8 cellular contexts compared by ENCODE assay signal in the genomic region with DNA sequence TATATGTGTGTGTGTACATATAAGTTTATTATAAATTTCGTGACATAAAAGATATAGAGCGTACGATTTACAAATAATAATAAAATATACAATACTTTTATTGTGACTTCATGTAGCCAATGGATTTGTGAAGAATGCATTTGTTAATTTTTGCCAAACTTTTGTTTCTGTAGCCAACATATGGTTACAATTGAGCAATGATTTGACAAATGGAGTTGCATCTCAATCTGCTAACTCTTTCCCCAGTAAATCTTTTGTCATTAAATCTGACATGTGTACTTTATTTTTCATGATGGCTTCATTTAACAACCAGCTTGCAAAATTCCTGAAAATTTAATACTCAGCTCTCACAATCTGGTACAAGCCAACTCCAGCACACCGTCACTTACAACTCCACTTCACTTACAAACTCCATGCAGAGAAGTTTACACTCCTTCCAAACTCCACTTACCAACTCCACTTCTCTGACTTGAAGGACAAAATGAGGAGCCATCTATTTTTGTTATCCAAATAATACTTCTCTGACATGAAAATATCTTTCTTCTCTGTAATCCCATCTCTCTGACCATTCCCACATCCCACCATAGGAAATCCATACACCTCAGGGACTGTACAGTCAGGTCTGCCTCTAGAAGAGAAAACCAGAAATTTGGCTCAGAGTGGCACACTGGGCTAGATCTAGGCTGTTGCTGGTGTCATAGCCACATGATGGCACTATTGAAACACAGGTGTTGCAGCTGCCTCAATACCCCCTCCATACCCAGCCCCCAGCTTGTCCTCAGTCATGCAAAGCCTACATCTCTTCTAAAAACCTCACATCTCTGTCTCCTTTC. TPM values are rescaled to one million over a fixed set of nuclear protein-coding genes. Genes with fewer than 3 reads are reported as not detected.
A peak's percentile ranks its signal among the peaks of the same experiment; 100 is the strongest.
DNase-seq lines count a peak whose midpoint lies in the region; ATAC-seq and TF ChIP-seq lines count a peak whose summit lies in the region.

No MANE protein-coding gene starts in this region.

- H2BK120ac ChIP-seq in IMR-90 (ENCODE audit: low read depth, low read length), result no peak overlapping the region

- H4K20me1 ChIP-seq in IMR-90 (ENCODE audit: insufficient read depth, low read length), result no peaks in the 10 kb centered on the region

- H2BK15ac ChIP-seq in IMR-90 (ENCODE audit: low read depth, low read length), result no peak overlapping the region

- no peak overlapping the region for H3K23ac ChIP-seq in IMR-90 (ENCODE audit: low read depth, low read length)

- peak; percentile 73 for ATAC-seq in IMR-90 (ENCODE audit: low read depth)

- H3K9ac ChIP-seq in IMR-90 (ENCODE audit: low read depth, low read length), result no peak overlapping the region

- H3K9me1 ChIP-seq in IMR-90 (ENCODE audit: insufficient read depth, low read length), result no peaks in the 10 kb centered on the region

- no peak overlapping the region for H3K27ac ChIP-seq in IMR-90 (ENCODE audit: insufficient read depth, low read length)

- WGBS in IMR-90 (ENCODE audit: extremely low coverage in 2 of 2, insufficient read length in 1 of 2), 2 experiments, result 100% methylated on average over 1 of the region's 4 CpGs; no CpG with 5 or more reads in 1 of the 2 experiments

- TF ChIP-seq POLR2A in IMR-90 (IDR thresholded peaks at IDR 0.05; ENCODE audit: low read depth, low read length), result no peak

- TF ChIP-seq RAD21 in IMR-90 (IDR thresholded peaks at IDR 0.05; ENCODE audit: low read length), result peak; percentile 64

- H3K4me3 ChIP-seq in IMR-90 (ENCODE audit: insufficient read depth, low read depth, low read length), result no peak overlapping the region

- POLR2A ChIA-PET in IMR-90 (lab: Charles Lee; ENCODE audit: unreplicated experiment), result no interaction called here

- TF ChIP-seq CTCF in IMR-90 (conservative IDR thresholded peaks at IDR 0.05; ENCODE audit: low read depth, low read length), result peak; percentile 45

- no peaks in the 10 kb centered on the region for H3K79me1 ChIP-seq in IMR-90 (ENCODE audit: low read depth in 1 of 2, low read length in 2 of 2)

- in situ Hi-C loops in IMR-90 (cut with MboI; ENCODE audit: low sequenced_read_pairs), result no loop called here
- in situ Hi-C loops in G401 (cut with HindIII; ENCODE audit: low sequenced_read_pairs), result no loop called here

- no peaks in the 10 kb centered on the region for H3K4me1 Mint-ChIP-seq in activated CD4-positive, alpha-beta T cell treated with anti-CD3 and anti-CD28 coated beads, Interleukin-2, amount 10 ng/mL, durations not matched to agents 24 days and 14 days
- no peaks in the 10 kb centered on the region for H3K4me1 Mint-ChIP-seq in T-helper 2 cell treated with Interferon-gamma antibody and Interleukin-4, amounts not matched to agents 5 μg/mL and 100 μg/mL, for 36 hours (ENCODE audit: low read depth)

- H3K56ac ChIP-seq in IMR-90 (ENCODE audit: extremely low read depth, insufficient read depth, low read length), result no peak overlapping the region

- no peaks in the 10 kb centered on the region for H3K27me3 ChIP-seq in IMR-90 (ENCODE audit: control insufficient read depth, insufficient read depth, low read length)

- H3K4ac ChIP-seq in IMR-90 (ENCODE audit: low read depth, low read length), result no peak overlapping the region

- H3K9me3 Mint-ChIP-seq in activated CD4-positive, alpha-beta T cell treated with anti-CD3 and anti-CD28 coated beads, Interleukin-2, amount 10 ng/mL, durations not matched to agents 24 days and 14 days, result no peaks in the 10 kb centered on the region
- H3K9me3 Mint-ChIP-seq in T-helper 2 cell treated with Interferon-gamma antibody and Interleukin-4, amounts not matched to agents 5 μg/mL and 100 μg/mL, for 36 hours, result no peaks in the 10 kb centered on the region

- intact Hi-C loops in IMR-90 (cut with micrococcal nuclease), result loop anchor here (1.0 to 5.0 kb wide), 3 partner anchors 33 to 330 kb away; no protein-coding TSS in a partner anchor
- intact Hi-C loops in activated CD4-positive, alpha-beta T cell treated with anti-CD3 and anti-CD28 coated beads, Interleukin-2, amount 10 ng/mL, durations not matched to agents 24 days and 14 days (cut with micrococcal nuclease), result no loop called here

- no peak overlapping the region for H3K27ac Mint-ChIP-seq in activated CD4-positive, alpha-beta T cell treated with anti-CD3 and anti-CD28 coated beads, Interleukin-2, amount 10 ng/mL, durations not matched to agents 24 days and 14 days
- no peak overlapping the region for H3K27ac Mint-ChIP-seq in T-helper 2 cell treated with Interferon-gamma antibody and Interleukin-4, amounts not matched to agents 5 μg/mL and 100 μg/mL, for 36 hours

- H2BK5ac ChIP-seq in IMR-90 (ENCODE audit: low read depth, low read length, poor library complexity, severe bottlenecking), result no peak overlapping the region

- CTCF ChIA-PET in IMR-90 (lab: Yijun Ruan, JAX), result interaction anchor here (1.0 kb wide), 1 partner anchor 85 kb away, joined by 3 read pairs; no protein-coding TSS in a partner anchor

- no peak overlapping the region for H3K4me3 Mint-ChIP-seq in activated CD4-positive, alpha-beta T cell treated with anti-CD3 and anti-CD28 coated beads, Interleukin-2, amount 10 ng/mL, durations not matched to agents 24 days and 14 days
- no peak overlapping the region for H3K4me3 Mint-ChIP-seq in T-helper 2 cell treated with Interferon-gamma antibody and Interleukin-4, amounts not matched to agents 5 μg/mL and 100 μg/mL, for 36 hours

- 0 out of 2 replicates have a peak, but pooled peaks cover 2% of the 10 kb centered on the region for H3K4me1 ChIP-seq in IMR-90 (ENCODE audit: control insufficient read depth, insufficient read depth, low read length)

- no peak overlapping the region for H2AK5ac ChIP-seq in IMR-90 (ENCODE audit: low read depth, low read length)

- no peak overlapping the region for H4K8ac ChIP-seq in IMR-90 (ENCODE audit: low read depth in 2 of 2, low read length in 2 of 2)

- H3K4me2 ChIP-seq in IMR-90 (ENCODE audit: low read depth, low read length), result no peak overlapping the region

- H3K36me3 ChIP-seq in IMR-90 (ENCODE audit: control insufficient read depth, insufficient read depth, low read length), result no peaks in the 10 kb centered on the region

- peaks cover 18% of the 10 kb centered on the region for H3K27me3 Mint-ChIP-seq in activated CD4-positive, alpha-beta T cell treated with anti-CD3 and anti-CD28 coated beads, Interleukin-2, amount 10 ng/mL, durations not matched to agents 24 days and 14 days
- H3K27me3 Mint-ChIP-seq in T-helper 2 cell treated with Interferon-gamma antibody and Interleukin-4, amounts not matched to agents 5 μg/mL and 100 μg/mL, for 36 hours (ENCODE audit: low read depth), result peaks cover 20% of the 10 kb centered on the region

- H2AFZ ChIP-seq in IMR-90 (replicated peaks; ENCODE audit: low read length, poor library complexity), result no peak overlapping the region

- dilution Hi-C loops in IMR-90 (cut with HindIII; ENCODE audit: low sequenced_read_pairs, unreplicated experiment), result no loop called here

- no peaks in the 10 kb centered on the region for H3K36me3 Mint-ChIP-seq in activated CD4-positive, alpha-beta T cell treated with anti-CD3 and anti-CD28 coated beads, Interleukin-2, amount 10 ng/mL, durations not matched to agents 24 days and 14 days (ENCODE audit: low read depth)
- H3K36me3 Mint-ChIP-seq in T-helper 2 cell treated with Interferon-gamma antibody and Interleukin-4, amounts not matched to agents 5 μg/mL and 100 μg/mL, for 36 hours (ENCODE audit: low read depth), result no peaks in the 10 kb centered on the region

- H2AK9ac ChIP-seq in IMR-90 (replicated peaks; ENCODE audit: low read depth, low read length, poor library complexity), result no peak overlapping the region

- H3K18ac ChIP-seq in IMR-90 (ENCODE audit: low read depth, low read length), result no peak overlapping the region

- no peak overlapping the region for H3K14ac ChIP-seq in IMR-90 (replicated peaks; ENCODE audit: low read depth, low read length)

- no peak overlapping the region for H4K91ac ChIP-seq in IMR-90 (ENCODE audit: insufficient read depth, low read depth, low read length)

- no peak overlapping the region for H2BK20ac ChIP-seq in IMR-90 (ENCODE audit: low read depth, low read length)

- no peaks in the 10 kb centered on the region for H3K9me3 ChIP-seq in IMR-90 (ENCODE audit: control insufficient read depth, insufficient read depth, low read length)

- DNase-seq in NCI-H2171 (lab: John Stamatoyannopoulos, UW) (peak; percentile 1), NCI-H2171 treated with DMSO at 0.1 percent for 48 hours (lab: John Stamatoyannopoulos, UW) (no peak), IMR-90 (peak; percentile 31), iPS-NIHi7 (ENCODE audit: extremely low spot score) (peak; percentile 79), G401 (ENCODE audit: low spot score) (no peak), dedifferentiated amniotic fluid mesenchymal stem cell (ENCODE audit: extremely low spot score) (no peak)
- peak; percentile 65 for DNase-seq in activated CD4-positive, alpha-beta T cell treated with anti-CD3 and anti-CD28 coated beads, Interleukin-2, amount 10 ng/mL, durations not matched to agents 24 days and 14 days
- no peak for DNase-seq in T-helper 2 cell treated with Interferon-gamma antibody and Interleukin-4, amounts not matched to agents 5 μg/mL and 100 μg/mL, for 36 hours (ENCODE audit: low spot score)

- no TSS peak for BruUV-seq in IMR-90 (replicated peaks; lab: Mats Ljungman, UMichigan)

- H4K5ac ChIP-seq in IMR-90 (ENCODE audit: low read depth, low read length), result no peak overlapping the region

TF ChIP-seq in IMR-90, 13 proteins besides CTCF, POLR2A, EP300 and RAD21:
- TF ChIP-seq RCOR1 (IDR thresholded peaks at IDR 0.05; ENCODE audit: insufficient replicate concordance, low read length), result no peak
- peak; percentile 50 for TF ChIP-seq SMC3 (IDR thresholded peaks at IDR 0.05; ENCODE audit: low read depth, low read length)

RNA-seq across cellular contexts. Expression of gene HIBADH, which starts 26.6 kb away (rescaled TPM):
- 36.6 and 45.5 TPM in 2 replicates for total RNA-seq in IMR-90 (2012; rRNA removed)
- polyA plus RNA-seq in IMR-90 (2012; rRNA removed), result 43.9 and 52.5 TPM in 2 replicates
- polyA plus RNA-seq in IMR-90 (2012; cell fraction: cytosol; rRNA removed), result 19.4 and 29.9 TPM in 2 replicates
- polyA plus RNA-seq in IMR-90 (2012; cell fraction: nucleus; rRNA removed; ENCODE audit: low replicate concordance), result 4.4 and 19.8 TPM in 2 replicates
- 21.5 and 22.6 TPM in 2 replicates for total RNA-seq in activated CD4-positive, alpha-beta T cell treated with anti-CD3 and anti-CD28 coated beads, Interleukin-2, amount 10 ng/mL, durations not matched to agents 24 days and 14 days
- total RNA-seq in G401 (2014; rRNA removed; shearing (Covaris generic)), result 96.8 and 105 TPM in 2 replicates

RNA-seq across cellular contexts. Expression of gene TAX1BP1, which starts 50.7 kb away (rescaled TPM):
- 52.7 and 68.9 TPM in 2 replicates for total RNA-seq in IMR-90 (2012; rRNA removed)
- polyA plus RNA-seq in IMR-90 (2012; rRNA removed), result 46.0 and 49.0 TPM in 2 replicates
- polyA plus RNA-seq in IMR-90 (2012; cell fraction: cytosol; rRNA removed), result 17.2 and 19.7 TPM in 2 replicates
- 7.7 and 44.0 TPM in 2 replicates for polyA plus RNA-seq in IMR-90 (2012; cell fraction: nucleus; rRNA removed; ENCODE audit: low replicate concordance)
- total RNA-seq in activated CD4-positive, alpha-beta T cell treated with anti-CD3 and anti-CD28 coated beads, Interleukin-2, amount 10 ng/mL, durations not matched to agents 24 days and 14 days, result 80.3 and 91.5 TPM in 2 replicates
- total RNA-seq in G401 (2014; rRNA removed; shearing (Covaris generic)), result 25.0 and 27.0 TPM in 2 replicates

Comparison
In these comparisons a context has a peak if more than half of its experiments do, and no peak if none do; other contexts are left out.
1. DNase-seq: peak in NCI-H2171 (single experiment), IMR-90 (single experiment), activated CD4-positive, alpha-beta T cell treated with anti-CD3 and anti-CD28 coated beads, Interleukin-2, amount 10 ng/mL, durations not matched to agents 24 days and 14 days (single experiment) and iPS-NIHi7 (single experiment); none in NCI-H2171 treated with DMSO at 0.1 percent for 48 hours (single experiment), T-helper 2 cell treated with Interferon-gamma antibody and Interleukin-4, amounts not matched to agents 5 μg/mL and 100 μg/mL, for 36 hours (single experiment), G401 (single experiment) and dedifferentiated amniotic fluid mesenchymal stem cell (single experiment).